ENCODE assay signal across 8 cellular contexts in genomic region chr1:201504799-201505504, GRCh38. TPM values are rescaled to one million over a fixed set of nuclear protein-coding genes. Genes with fewer than 3 reads are reported as not detected.
DNase-seq lines count a peak whose midpoint lies in the region; ATAC-seq and TF ChIP-seq lines count a peak whose summit lies in the region.

No MANE protein-coding gene starts in this region.

- no peak for TF ChIP-seq POLR2A in right lobe of liver (IDR thresholded peaks at IDR 0.05)
- TF ChIP-seq POLR2A in uterus (IDR thresholded peaks at IDR 0.05) = no peak

- no peak for DNase-seq in heart right ventricle
- DNase-seq in Right ventricle myocardium inferior (ENCODE audit: missing footprints) = no peak
- no peak for DNase-seq in activated T-helper 2 cell treated with anti-CD3 and anti-CD28 coated beads, Interferon-gamma antibody, Interleukin-2, Interleukin-4, amounts not matched to agents 10 μg/mL and 5 μg/mL and 100 μg/mL, durations not matched to agents 14 hours and 24 hours and 36 hours (ENCODE audit: low spot score)
- peak in 1 of 3 donors; percentile 72 for DNase-seq in right lobe of liver
- DNase-seq in uterus = no peak
- DNase-seq in AG08395 (ENCODE audit: low spot score) = no peak

- no peaks in the 10 kb centered on the region for H3K36me3 Mint-ChIP-seq in activated T-helper 2 cell treated with anti-CD3 and anti-CD28 coated beads, Interferon-gamma antibody, Interleukin-2, Interleukin-4, amounts not matched to agents 10 μg/mL and 5 μg/mL and 100 μg/mL, durations not matched to agents 14 hours and 24 hours and 36 hours (ENCODE audit: low read depth)

- intact Hi-C loops in heart right ventricle (cut with DNase I) = no loop called here
- intact Hi-C loops in Right ventricle myocardium inferior (cut with DNase I) = no loop called here
- intact Hi-C loops in activated T-helper 2 cell treated with anti-CD3 and anti-CD28 coated beads, Interferon-gamma antibody, Interleukin-2, Interleukin-4, amounts not matched to agents 10 μg/mL and 5 μg/mL and 100 μg/mL, durations not matched to agents 14 hours and 24 hours and 36 hours (cut with micrococcal nuclease) = no loop called here
- intact Hi-C loops in right lobe of liver (cut with DNase I) = no loop called here
- intact Hi-C loops in uterus (cut with DNase I; ENCODE audit: low total_unique reads) = no loop called here

- peak overlapping the region; percentile 44 for H3K27ac Mint-ChIP-seq in activated T-helper 2 cell treated with anti-CD3 and anti-CD28 coated beads, Interferon-gamma antibody, Interleukin-2, Interleukin-4, amounts not matched to agents 10 μg/mL and 5 μg/mL and 100 μg/mL, durations not matched to agents 14 hours and 24 hours and 36 hours

- H3K36me3 ChIP-seq in heart right ventricle (peaks cover 0 to 6% (median 0%) of the 10 kb centered on the region in 9 donors), right lobe of liver (no peaks in the 10 kb centered on the region), uterus (no peaks in the 10 kb centered on the region)

- H3K4me1 ChIP-seq in heart right ventricle (peaks cover 3 to 77% (median 73%) of the 10 kb centered on the region in 9 donors), right lobe of liver (peaks cover 0 to 73% (median 23%) of the 10 kb centered on the region in 4 donors), uterus (peaks cover 9 to 16% of the 10 kb centered on the region in 2 donors)

- ATAC-seq in heart right ventricle (no peak), Right ventricle myocardium inferior (no peak), right lobe of liver (no peak), HG02610 (IDR thresholded peaks at IDR 0.05; ENCODE audit: unreplicated experiment) (no peak), GM18870 (IDR thresholded peaks at IDR 0.05; ENCODE audit: unreplicated experiment) (no peak)

- H3K4me1 Mint-ChIP-seq in activated T-helper 2 cell treated with anti-CD3 and anti-CD28 coated beads, Interferon-gamma antibody, Interleukin-2, Interleukin-4, amounts not matched to agents 10 μg/mL and 5 μg/mL and 100 μg/mL, durations not matched to agents 14 hours and 24 hours and 36 hours (ENCODE audit: low read depth) = peaks cover 28% of the 10 kb centered on the region

- WGBS in heart right ventricle, 2 donors = 88 to 91% methylated on average over 9 of the region's 9 CpGs
- WGBS in right lobe of liver (ENCODE audit: insufficient coverage, low coverage, low lambda C conversion rate, missing lambda C conversion rate) = 46% methylated on average over 6 of the region's 9 CpGs

- H3K9me3 Mint-ChIP-seq in activated T-helper 2 cell treated with anti-CD3 and anti-CD28 coated beads, Interferon-gamma antibody, Interleukin-2, Interleukin-4, amounts not matched to agents 10 μg/mL and 5 μg/mL and 100 μg/mL, durations not matched to agents 14 hours and 24 hours and 36 hours = no peaks in the 10 kb centered on the region

- H3K4me3 ChIP-seq in heart right ventricle (peak overlapping the region in 7 of 10 donors; percentile 80 to 89 (median 83)), right lobe of liver (peak overlapping the region in 2 of 3 donors; percentile 80 to 91), uterus (peak overlapping the region; percentile 67 to 93)

- H3K4me3 Mint-ChIP-seq in activated T-helper 2 cell treated with anti-CD3 and anti-CD28 coated beads, Interferon-gamma antibody, Interleukin-2, Interleukin-4, amounts not matched to agents 10 μg/mL and 5 μg/mL and 100 μg/mL, durations not matched to agents 14 hours and 24 hours and 36 hours (ENCODE audit: low read depth) = peak overlapping the region; percentile 88

- no peaks in the 10 kb centered on the region for H3K27me3 ChIP-seq in heart right ventricle
- no peaks in the 10 kb centered on the region for H3K27me3 ChIP-seq in right lobe of liver
- no peaks in the 10 kb centered on the region for H3K27me3 ChIP-seq in uterus

- no peaks in the 10 kb centered on the region for H3K27me3 Mint-ChIP-seq in activated T-helper 2 cell treated with anti-CD3 and anti-CD28 coated beads, Interferon-gamma antibody, Interleukin-2, Interleukin-4, amounts not matched to agents 10 μg/mL and 5 μg/mL and 100 μg/mL, durations not matched to agents 14 hours and 24 hours and 36 hours (ENCODE audit: low read depth)

- H3K9me3 ChIP-seq in heart right ventricle (no peaks in the 10 kb centered on the region), right lobe of liver (no peaks in the 10 kb centered on the region), uterus (no peaks in the 10 kb centered on the region)

- H3K27ac ChIP-seq in heart right ventricle (peak overlapping the region in 8 of 10 donors; percentile 53 to 98 (median 94)), right lobe of liver (peak overlapping the region; percentile 67 to 94 (median 94)), uterus (peak overlapping the region; percentile 97 to 99)

- no peak for TF ChIP-seq CTCF in heart right ventricle (IDR thresholded peaks at IDR 0.05)
- no peak for TF ChIP-seq CTCF in right lobe of liver (IDR thresholded peaks at IDR 0.05)
- TF ChIP-seq CTCF in uterus (IDR thresholded peaks at IDR 0.05) = no peak

RNA-seq across cellular contexts. Expression of gene CSRP1, which starts 2.0 kb away (rescaled TPM):
- 100 to 1,000 TPM in 1 of 10 donors, 10 to 100 TPM in 9; 48.1 to 103 (median 58.9) TPM for total RNA-seq in heart right ventricle
- polyA plus RNA-seq in heart right ventricle = 100 to 1,000 TPM in 1 of 2 donors, 10 to 100 TPM in 1; 74.5 to 104 TPM
- 64.6 TPM for total RNA-seq in Right ventricle myocardium inferior
- total RNA-seq in activated T-helper 2 cell treated with anti-CD3 and anti-CD28 coated beads, Interferon-gamma antibody, Interleukin-2, Interleukin-4, amounts not matched to agents 10 μg/mL and 5 μg/mL and 100 μg/mL, durations not matched to agents 14 hours and 24 hours and 36 hours = 61.4 and 62.9 TPM in 2 replicates
- total RNA-seq in right lobe of liver = 100 to 1,000 TPM in 2 of 6 experiments, 10 to 100 TPM in 4; 54.9 to 158 (median 87.0) TPM
- total RNA-seq in uterus = 1,000 to 10,000 TPM in 3 of 4 donors, 100 to 1,000 TPM in 1; 913 to 2,516 (median 1,349) TPM

RNA-seq across cellular contexts. Expression of gene NAV1, which starts 34.0 kb away (rescaled TPM):
- total RNA-seq in heart right ventricle (100 to 1,000 TPM in 3 of 10 donors, 10 to 100 TPM in 7; 29.5 to 111 (median 89.0) TPM), Right ventricle myocardium inferior (69.0 TPM), right lobe of liver (1 to 10 TPM; 2.1 to 7.4 (median 3.7) TPM), uterus (10 to 100 TPM; 25.1 to 86.1 (median 58.5) TPM)
- 10 to 100 TPM; 13.7 to 61.5 TPM for polyA plus RNA-seq in heart right ventricle
- 1.3 and 1.6 TPM in 2 replicates for total RNA-seq in activated T-helper 2 cell treated with anti-CD3 and anti-CD28 coated beads, Interferon-gamma antibody, Interleukin-2, Interleukin-4, amounts not matched to agents 10 μg/mL and 5 μg/mL and 100 μg/mL, durations not matched to agents 14 hours and 24 hours and 36 hours

RNA-seq across cellular contexts. Expression of gene PHLDA3, which starts 36.0 kb away (rescaled TPM):
- total RNA-seq in heart right ventricle (10 to 100 TPM; 14.4 to 40.0 (median 23.6) TPM), Right ventricle myocardium inferior (24.3 TPM), right lobe of liver (10 to 100 TPM in 1 of 6 experiments, 1 to 10 TPM in 5; 1.0 to 10.9 (median 2.7) TPM), uterus (10 to 100 TPM; 14.4 to 80.2 (median 43.7) TPM)
- polyA plus RNA-seq in heart right ventricle = 10 to 100 TPM; 20.8 to 35.6 TPM
- 8.8 and 9.2 TPM in 2 replicates for total RNA-seq in activated T-helper 2 cell treated with anti-CD3 and anti-CD28 coated beads, Interferon-gamma antibody, Interleukin-2, Interleukin-4, amounts not matched to agents 10 μg/mL and 5 μg/mL and 100 μg/mL, durations not matched to agents 14 hours and 24 hours and 36 hours

Comparison
In these comparisons a context has a peak if more than half of its experiments do, and no peak if none do; other contexts are left out.
1. RNA of gene CSRP1, which starts 2.0 kb away (total RNA-seq): 913 to 2,516 TPM in uterus; 54.9 to 158 TPM in right lobe of liver, 64.6 TPM in Right ventricle myocardium inferior (single experiment), 48.1 to 103 TPM in heart right ventricle and 61.4 to 62.9 TPM in activated T-helper 2 cell treated with anti-CD3 and anti-CD28 coated beads, Interferon-gamma antibody, Interleukin-2, Interleukin-4, amounts not matched to agents 10 μg/mL and 5 μg/mL and 100 μg/mL, durations not matched to agents 14 hours and 24 hours and 36 hours; every median in the first group is over 4 times any median in the second.
2. Peak in every context shown above with its lines, with median percentiles within 50 percentile points of each other: H3K27ac ChIP-seq and H3K4me3 ChIP-seq.